In the genomic region with DNA sequence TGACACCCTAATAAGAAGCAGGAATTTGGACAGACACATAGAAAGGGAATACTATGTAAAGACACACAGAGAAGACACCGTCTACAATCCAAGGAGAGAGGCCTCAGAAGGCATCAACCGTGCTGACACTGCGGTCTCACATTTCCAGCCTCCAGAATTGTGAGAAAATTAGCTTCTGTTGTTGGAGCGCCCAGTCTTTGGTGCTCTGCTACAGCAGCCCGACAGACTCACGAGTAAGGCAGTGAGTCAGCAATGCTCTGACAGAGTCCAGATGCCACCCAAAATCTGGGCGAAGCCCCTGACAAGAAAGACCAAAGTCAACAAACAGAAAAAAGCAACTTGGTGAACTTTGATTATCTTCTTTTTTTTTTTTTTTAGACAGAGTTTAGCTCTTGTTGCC, we compare ENCODE assay signal across 1 cellular context.
TF ChIP-seq lines count a peak whose summit lies in the region.

No MANE protein-coding gene starts in this region.

TF ChIP-seq in HepG2, 621 proteins besides CTCF, POLR2A, EP300 and RAD21:
- TF ChIP-seq, protein P1, sequence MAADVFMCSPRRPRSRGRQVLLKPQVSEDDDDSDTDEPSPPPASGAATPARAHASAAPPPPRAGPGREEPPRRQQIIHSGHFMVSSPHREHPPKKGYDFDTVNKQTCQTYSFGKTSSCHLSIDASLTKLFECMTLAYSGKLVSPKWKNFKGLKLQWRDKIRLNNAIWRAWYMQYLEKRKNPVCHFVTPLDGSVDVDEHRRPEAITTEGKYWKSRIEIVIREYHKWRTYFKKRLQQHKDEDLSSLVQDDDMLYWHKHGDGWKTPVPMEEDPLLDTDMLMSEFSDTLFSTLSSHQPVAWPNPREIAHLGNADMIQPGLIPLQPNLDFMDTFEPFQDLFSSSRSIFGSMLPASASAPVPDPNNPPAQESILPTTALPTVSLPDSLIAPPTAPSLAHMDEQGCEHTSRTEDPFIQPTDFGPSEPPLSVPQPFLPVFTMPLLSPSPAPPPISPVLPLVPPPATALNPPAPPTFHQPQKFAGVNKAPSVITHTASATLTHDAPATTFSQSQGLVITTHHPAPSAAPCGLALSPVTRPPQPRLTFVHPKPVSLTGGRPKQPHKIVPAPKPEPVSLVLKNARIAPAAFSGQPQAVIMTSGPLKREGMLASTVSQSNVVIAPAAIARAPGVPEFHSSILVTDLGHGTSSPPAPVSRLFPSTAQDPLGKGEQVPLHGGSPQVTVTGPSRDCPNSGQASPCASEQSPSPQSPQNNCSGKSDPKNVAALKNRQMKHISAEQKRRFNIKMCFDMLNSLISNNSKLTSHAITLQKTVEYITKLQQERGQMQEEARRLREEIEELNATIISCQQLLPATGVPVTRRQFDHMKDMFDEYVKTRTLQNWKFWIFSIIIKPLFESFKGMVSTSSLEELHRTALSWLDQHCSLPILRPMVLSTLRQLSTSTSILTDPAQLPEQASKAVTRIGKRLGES (CRISPR knock-in tag; IDR thresholded peaks at IDR 0.05; ENCODE audit: borderline replicate concordance): no peak
- TF ChIP-seq, protein P2, sequence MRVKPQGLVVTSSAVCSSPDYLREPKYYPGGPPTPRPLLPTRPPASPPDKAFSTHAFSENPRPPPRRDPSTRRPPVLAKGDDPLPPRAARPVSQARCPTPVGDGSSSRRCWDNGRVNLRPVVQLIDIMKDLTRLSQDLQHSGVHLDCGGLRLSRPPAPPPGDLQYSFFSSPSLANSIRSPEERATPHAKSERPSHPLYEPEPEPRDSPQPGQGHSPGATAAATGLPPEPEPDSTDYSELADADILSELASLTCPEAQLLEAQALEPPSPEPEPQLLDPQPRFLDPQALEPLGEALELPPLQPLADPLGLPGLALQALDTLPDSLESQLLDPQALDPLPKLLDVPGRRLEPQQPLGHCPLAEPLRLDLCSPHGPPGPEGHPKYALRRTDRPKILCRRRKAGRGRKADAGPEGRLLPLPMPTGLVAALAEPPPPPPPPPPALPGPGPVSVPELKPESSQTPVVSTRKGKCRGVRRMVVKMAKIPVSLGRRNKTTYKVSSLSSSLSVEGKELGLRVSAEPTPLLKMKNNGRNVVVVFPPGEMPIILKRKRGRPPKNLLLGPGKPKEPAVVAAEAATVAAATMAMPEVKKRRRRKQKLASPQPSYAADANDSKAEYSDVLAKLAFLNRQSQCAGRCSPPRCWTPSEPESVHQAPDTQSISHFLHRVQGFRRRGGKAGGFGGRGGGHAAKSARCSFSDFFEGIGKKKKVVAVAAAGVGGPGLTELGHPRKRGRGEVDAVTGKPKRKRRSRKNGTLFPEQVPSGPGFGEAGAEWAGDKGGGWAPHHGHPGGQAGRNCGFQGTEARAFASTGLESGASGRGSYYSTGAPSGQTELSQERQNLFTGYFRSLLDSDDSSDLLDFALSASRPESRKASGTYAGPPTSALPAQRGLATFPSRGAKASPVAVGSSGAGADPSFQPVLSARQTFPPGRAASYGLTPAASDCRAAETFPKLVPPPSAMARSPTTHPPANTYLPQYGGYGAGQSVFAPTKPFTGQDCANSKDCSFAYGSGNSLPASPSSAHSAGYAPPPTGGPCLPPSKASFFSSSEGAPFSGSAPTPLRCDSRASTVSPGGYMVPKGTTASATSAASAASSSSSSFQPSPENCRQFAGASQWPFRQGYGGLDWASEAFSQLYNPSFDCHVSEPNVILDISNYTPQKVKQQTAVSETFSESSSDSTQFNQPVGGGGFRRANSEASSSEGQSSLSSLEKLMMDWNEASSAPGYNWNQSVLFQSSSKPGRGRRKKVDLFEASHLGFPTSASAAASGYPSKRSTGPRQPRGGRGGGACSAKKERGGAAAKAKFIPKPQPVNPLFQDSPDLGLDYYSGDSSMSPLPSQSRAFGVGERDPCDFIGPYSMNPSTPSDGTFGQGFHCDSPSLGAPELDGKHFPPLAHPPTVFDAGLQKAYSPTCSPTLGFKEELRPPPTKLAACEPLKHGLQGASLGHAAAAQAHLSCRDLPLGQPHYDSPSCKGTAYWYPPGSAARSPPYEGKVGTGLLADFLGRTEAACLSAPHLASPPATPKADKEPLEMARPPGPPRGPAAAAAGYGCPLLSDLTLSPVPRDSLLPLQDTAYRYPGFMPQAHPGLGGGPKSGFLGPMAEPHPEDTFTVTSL (CRISPR knock-in tag; IDR thresholded peaks at IDR 0.05; ENCODE audit: borderline replicate concordance): no peak
- TF ChIP-seq FOSL2 (CRISPR knock-in tag; IDR thresholded peaks at IDR 0.05): peak; percentile 22; the same call in 1 of the 2 replicates
- TF ChIP-seq, protein P3, sequence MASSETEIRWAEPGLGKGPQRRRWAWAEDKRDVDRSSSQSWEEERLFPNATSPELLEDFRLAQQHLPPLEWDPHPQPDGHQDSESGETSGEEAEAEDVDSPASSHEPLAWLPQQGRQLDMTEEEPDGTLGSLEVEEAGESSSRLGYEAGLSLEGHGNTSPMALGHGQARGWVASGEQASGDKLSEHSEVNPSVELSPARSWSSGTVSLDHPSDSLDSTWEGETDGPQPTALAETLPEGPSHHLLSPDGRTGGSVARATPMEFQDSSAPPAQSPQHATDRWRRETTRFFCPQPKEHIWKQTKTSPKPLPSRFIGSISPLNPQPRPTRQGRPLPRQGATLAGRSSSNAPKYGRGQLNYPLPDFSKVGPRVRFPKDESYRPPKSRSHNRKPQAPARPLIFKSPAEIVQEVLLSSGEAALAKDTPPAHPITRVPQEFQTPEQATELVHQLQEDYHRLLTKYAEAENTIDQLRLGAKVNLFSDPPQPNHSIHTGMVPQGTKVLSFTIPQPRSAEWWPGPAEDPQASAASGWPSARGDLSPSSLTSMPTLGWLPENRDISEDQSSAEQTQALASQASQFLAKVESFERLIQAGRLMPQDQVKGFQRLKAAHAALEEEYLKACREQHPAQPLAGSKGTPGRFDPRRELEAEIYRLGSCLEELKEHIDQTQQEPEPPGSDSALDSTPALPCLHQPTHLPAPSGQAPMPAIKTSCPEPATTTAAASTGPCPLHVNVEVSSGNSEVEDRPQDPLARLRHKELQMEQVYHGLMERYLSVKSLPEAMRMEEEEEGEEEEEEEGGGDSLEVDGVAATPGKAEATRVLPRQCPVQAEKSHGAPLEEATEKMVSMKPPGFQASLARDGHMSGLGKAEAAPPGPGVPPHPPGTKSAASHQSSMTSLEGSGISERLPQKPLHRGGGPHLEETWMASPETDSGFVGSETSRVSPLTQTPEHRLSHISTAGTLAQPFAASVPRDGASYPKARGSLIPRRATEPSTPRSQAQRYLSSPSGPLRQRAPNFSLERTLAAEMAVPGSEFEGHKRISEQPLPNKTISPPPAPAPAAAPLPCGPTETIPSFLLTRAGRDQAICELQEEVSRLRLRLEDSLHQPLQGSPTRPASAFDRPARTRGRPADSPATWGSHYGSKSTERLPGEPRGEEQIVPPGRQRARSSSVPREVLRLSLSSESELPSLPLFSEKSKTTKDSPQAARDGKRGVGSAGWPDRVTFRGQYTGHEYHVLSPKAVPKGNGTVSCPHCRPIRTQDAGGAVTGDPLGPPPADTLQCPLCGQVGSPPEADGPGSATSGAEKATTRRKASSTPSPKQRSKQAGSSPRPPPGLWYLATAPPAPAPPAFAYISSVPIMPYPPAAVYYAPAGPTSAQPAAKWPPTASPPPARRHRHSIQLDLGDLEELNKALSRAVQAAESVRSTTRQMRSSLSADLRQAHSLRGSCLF (CRISPR knock-in tag; IDR thresholded peaks at IDR 0.05; ENCODE audit: borderline replicate concordance): no peak
